In genomic region chr9:19424176-19424779, GRCh38 we compare ENCODE assay signal across 13 cellular contexts. TPM values are rescaled to one million over a fixed set of nuclear protein-coding genes. Genes with fewer than 3 reads are reported as not detected.
DNase-seq lines count a peak whose midpoint lies in the region; ATAC-seq lines count a peak whose summit lies in the region.
"Had no signal": no experiment of that assay in that cellular context is flagged by ENCODE, and none has a peak within 500 bp of the region (broad histone marks: within the 10 kb centered on the region; RNA-seq: fewer than 3 reads in every experiment).

No MANE protein-coding gene starts in this region.

- no peaks in the 10 kb centered on the region for H3K4me1 Mint-ChIP-seq in activated CD4-positive, alpha-beta memory T cell treated with anti-CD3 and anti-CD28 coated beads, Interleukin-2, amount 10 ng/mL, durations not matched to agents 7 days and 5 days
- no peaks in the 10 kb centered on the region for H3K4me1 Mint-ChIP-seq in activated T-cell treated with anti-CD3 and anti-CD28 coated beads, Interleukin-2, amount 50 U/mL, for 4 hours (ENCODE audit: low read depth)
- no peaks in the 10 kb centered on the region for H3K4me1 Mint-ChIP-seq in activated T-helper 2 cell treated with anti-CD3 and anti-CD28 coated beads, Interferon-gamma antibody, Interleukin-2, Interleukin-4, amounts not matched to agents 10 μg/mL and 5 μg/mL and 100 μg/mL, durations not matched to agents 14 hours and 24 hours and 36 hours (ENCODE audit: low read depth)

- peaks cover 30% of the 10 kb centered on the region for H3K36me3 ChIP-seq in HUES64 (ENCODE audit: insufficient read depth, low read length)

- H3K9me3 Mint-ChIP-seq in activated CD4-positive, alpha-beta memory T cell treated with anti-CD3 and anti-CD28 coated beads, Interleukin-2, amount 10 ng/mL, durations not matched to agents 7 days and 5 days: no peaks in the 10 kb centered on the region
- H3K9me3 Mint-ChIP-seq in activated T-cell treated with anti-CD3 and anti-CD28 coated beads, Interleukin-2, amount 50 U/mL, for 4 hours: no peaks in the 10 kb centered on the region
- H3K9me3 Mint-ChIP-seq in activated T-helper 2 cell treated with anti-CD3 and anti-CD28 coated beads, Interferon-gamma antibody, Interleukin-2, Interleukin-4, amounts not matched to agents 10 μg/mL and 5 μg/mL and 100 μg/mL, durations not matched to agents 14 hours and 24 hours and 36 hours: no peaks in the 10 kb centered on the region

- POLR2A ChIA-PET in activated CD4-positive, alpha-beta memory T cell treated with anti-CD3 and anti-CD28 coated beads, Interleukin-2, amount 10 ng/mL, durations not matched to agents 7 days and 5 days (lab: Charles Lee): interaction anchor here (1.3 kb wide), 1 partner anchor 44 kb away, joined by 4 read pairs; the partner anchor contains the start of gene RPS6

- DNase-seq in renal cortical epithelial cell (ENCODE audit: low read depth): peak; percentile 18
- DNase-seq in activated CD4-positive, alpha-beta memory T cell treated with anti-CD3 and anti-CD28 coated beads, Interleukin-2, amount 10 ng/mL, durations not matched to agents 7 days and 5 days: no peak
- DNase-seq in activated T-cell treated with anti-CD3 and anti-CD28 coated beads, Interleukin-2, amount 50 U/mL, for 4 hours: no peak
- DNase-seq in activated T-helper 2 cell treated with anti-CD3 and anti-CD28 coated beads, Interferon-gamma antibody, Interleukin-2, Interleukin-4, amounts not matched to agents 10 μg/mL and 5 μg/mL and 100 μg/mL, durations not matched to agents 14 hours and 24 hours and 36 hours (ENCODE audit: low spot score): no peak
- no peak for DNase-seq in DMS53 treated with DMSO at 0.1 percent for 48 hours (lab: John Stamatoyannopoulos, UW; ENCODE audit: unreplicated experiment)
- DNase-seq: activated CD4-positive, CD25-positive, alpha-beta regulatory T cell; activated naive CD4-positive, alpha-beta T cell treated with anti-CD3 and anti-CD28 coated beads, Interleukin-2, amount 50 U/mL, for 16 hours; hypothalamus; NCI-H2081; stomach had no signal

- no peak overlapping the region for H3K27ac Mint-ChIP-seq in activated CD4-positive, alpha-beta memory T cell treated with anti-CD3 and anti-CD28 coated beads, Interleukin-2, amount 10 ng/mL, durations not matched to agents 7 days and 5 days
- H3K27ac Mint-ChIP-seq in activated T-helper 2 cell treated with anti-CD3 and anti-CD28 coated beads, Interferon-gamma antibody, Interleukin-2, Interleukin-4, amounts not matched to agents 10 μg/mL and 5 μg/mL and 100 μg/mL, durations not matched to agents 14 hours and 24 hours and 36 hours: no peak overlapping the region

- intact Hi-C loops in activated T-helper 2 cell treated with anti-CD3 and anti-CD28 coated beads, Interferon-gamma antibody, Interleukin-2, Interleukin-4, amounts not matched to agents 10 μg/mL and 5 μg/mL and 100 μg/mL, durations not matched to agents 14 hours and 24 hours and 36 hours (cut with micrococcal nuclease): no loop called here

- peaks cover 20% of the 10 kb centered on the region for H3K4me1 ChIP-seq in HUES64 (ENCODE audit: insufficient read depth, low read length)
- H3K4me1 ChIP-seq: stomach had no signal

- CTCF ChIA-PET in activated CD4-positive, alpha-beta memory T cell treated with anti-CD3 and anti-CD28 coated beads, Interleukin-2, amount 10 ng/mL, durations not matched to agents 7 days and 5 days (lab: Charles Lee): interaction anchor here (1.0 to 1.5 kb wide), 2 partner anchors 30 to 40 kb away, joined by 4 to 5 read pairs; no protein-coding TSS in a partner anchor

- peaks cover 2% of the 10 kb centered on the region for H3K36me3 Mint-ChIP-seq in activated CD4-positive, alpha-beta memory T cell treated with anti-CD3 and anti-CD28 coated beads, Interleukin-2, amount 10 ng/mL, durations not matched to agents 7 days and 5 days (ENCODE audit: low read depth)
- peaks cover 9% of the 10 kb centered on the region for H3K36me3 Mint-ChIP-seq in activated T-cell treated with anti-CD3 and anti-CD28 coated beads, Interleukin-2, amount 50 U/mL, for 4 hours (ENCODE audit: insufficient read depth)
- H3K36me3 Mint-ChIP-seq in activated T-helper 2 cell treated with anti-CD3 and anti-CD28 coated beads, Interferon-gamma antibody, Interleukin-2, Interleukin-4, amounts not matched to agents 10 μg/mL and 5 μg/mL and 100 μg/mL, durations not matched to agents 14 hours and 24 hours and 36 hours (ENCODE audit: low read depth): no peaks in the 10 kb centered on the region

- no peaks in the 10 kb centered on the region for H3K27me3 ChIP-seq in HUES64 (ENCODE audit: insufficient read depth, low read length)
- H3K27me3 ChIP-seq: stomach had no signal

- no peak overlapping the region for H3K9ac ChIP-seq in HUES64 (ENCODE audit: low read depth, low read length)

- H3K27me3 Mint-ChIP-seq in activated CD4-positive, alpha-beta memory T cell treated with anti-CD3 and anti-CD28 coated beads, Interleukin-2, amount 10 ng/mL, durations not matched to agents 7 days and 5 days: no peaks in the 10 kb centered on the region
- no peaks in the 10 kb centered on the region for H3K27me3 Mint-ChIP-seq in activated T-cell treated with anti-CD3 and anti-CD28 coated beads, Interleukin-2, amount 50 U/mL, for 4 hours (ENCODE audit: low read depth)
- no peaks in the 10 kb centered on the region for H3K27me3 Mint-ChIP-seq in activated T-helper 2 cell treated with anti-CD3 and anti-CD28 coated beads, Interferon-gamma antibody, Interleukin-2, Interleukin-4, amounts not matched to agents 10 μg/mL and 5 μg/mL and 100 μg/mL, durations not matched to agents 14 hours and 24 hours and 36 hours (ENCODE audit: low read depth)

- 0 out of 2 replicates have a peak overlapping the region, but pooled peaks have one; percentile 26 for H3K27ac ChIP-seq in HUES64 (ENCODE audit: low read depth, low read length)
- H3K27ac ChIP-seq: stomach had no signal

- no peak overlapping the region for H3K4me3 ChIP-seq in HUES64 (ENCODE audit: low read length)
- H3K4me3 ChIP-seq: stomach had no signal

- ATAC-seq in GM19324 (IDR thresholded peaks at IDR 0.05; ENCODE audit: low FRiP score, unreplicated experiment): peak; percentile 84
- peak; percentile 76 for ATAC-seq in HG02678 (IDR thresholded peaks at IDR 0.05; ENCODE audit: unreplicated experiment)
- ATAC-seq in activated T-cell treated with anti-CD3 and anti-CD28 coated beads, Interleukin-2, amount 50 U/mL, for 4 hours: no peak

- 62% methylated on average over 3 of the region's 3 CpGs for WGBS in HUES64

- no peaks in the 10 kb centered on the region for H3K9me3 ChIP-seq in HUES64 (ENCODE audit: insufficient read depth, low read depth, low read length)
- H3K9me3 ChIP-seq: stomach had no signal

- no peak overlapping the region for H3K4me3 Mint-ChIP-seq in activated CD4-positive, alpha-beta memory T cell treated with anti-CD3 and anti-CD28 coated beads, Interleukin-2, amount 10 ng/mL, durations not matched to agents 7 days and 5 days
- no peak overlapping the region for H3K4me3 Mint-ChIP-seq in activated T-cell treated with anti-CD3 and anti-CD28 coated beads, Interleukin-2, amount 50 U/mL, for 4 hours
- no peak overlapping the region for H3K4me3 Mint-ChIP-seq in activated T-helper 2 cell treated with anti-CD3 and anti-CD28 coated beads, Interferon-gamma antibody, Interleukin-2, Interleukin-4, amounts not matched to agents 10 μg/mL and 5 μg/mL and 100 μg/mL, durations not matched to agents 14 hours and 24 hours and 36 hours (ENCODE audit: low read depth)

RNA-seq across cellular contexts. Expression of gene ACER2, which starts 15.5 kb away (rescaled TPM):
- 5.1 TPM for polyA plus RNA-seq in HUES64 (2013, experiment 1 of 2)
- 5.3 TPM for polyA plus RNA-seq in HUES64 (2013, experiment 2 of 2)
- total RNA-seq in renal cortical epithelial cell: 4.5 and 13.4 TPM in 2 replicates
- total RNA-seq in activated CD4-positive, alpha-beta memory T cell treated with anti-CD3 and anti-CD28 coated beads, Interleukin-2, amount 10 ng/mL, durations not matched to agents 7 days and 5 days: 1 to 10 TPM; 3.2 to 3.3 TPM
- under 1 TPM; 0.65 to 0.87 (median 0.76) TPM for total RNA-seq in activated T-cell treated with anti-CD3 and anti-CD28 coated beads, Interleukin-2, amount 50 U/mL, for 4 hours
- 1.0 and 1.3 TPM in 2 replicates for total RNA-seq in activated T-helper 2 cell treated with anti-CD3 and anti-CD28 coated beads, Interferon-gamma antibody, Interleukin-2, Interleukin-4, amounts not matched to agents 10 μg/mL and 5 μg/mL and 100 μg/mL, durations not matched to agents 14 hours and 24 hours and 36 hours

RNA-seq across cellular contexts. Expression of gene RPS6, which starts 44.2 kb away (rescaled TPM):
- polyA plus RNA-seq in HUES64 (2013, experiment 1 of 2): 1,912 TPM
- 2,153 TPM for polyA plus RNA-seq in HUES64 (2013, experiment 2 of 2)
- 1,466 and 1,475 TPM in 2 replicates for total RNA-seq in renal cortical epithelial cell
- 1,000 to 10,000 TPM; 2,001 to 2,049 TPM for total RNA-seq in activated CD4-positive, alpha-beta memory T cell treated with anti-CD3 and anti-CD28 coated beads, Interleukin-2, amount 10 ng/mL, durations not matched to agents 7 days and 5 days
- total RNA-seq in activated T-cell treated with anti-CD3 and anti-CD28 coated beads, Interleukin-2, amount 50 U/mL, for 4 hours: 1,000 to 10,000 TPM; 3,044 to 3,307 (median 3,093) TPM
- total RNA-seq in activated T-helper 2 cell treated with anti-CD3 and anti-CD28 coated beads, Interferon-gamma antibody, Interleukin-2, Interleukin-4, amounts not matched to agents 10 μg/mL and 5 μg/mL and 100 μg/mL, durations not matched to agents 14 hours and 24 hours and 36 hours: 2,288 and 2,340 TPM in 2 replicates

Comparison
In these comparisons a context has a peak if more than half of its experiments do, and no peak if none do; other contexts are left out.
1. ATAC-seq: peak in GM19324 (single experiment) and HG02678 (single experiment); none in activated T-cell treated with anti-CD3 and anti-CD28 coated beads, Interleukin-2, amount 50 U/mL, for 4 hours (0 of 2).